In genomic region chr2:121900391-121900790, GRCh38 we compare ENCODE assay signal across 39 cellular contexts.
"Had no signal": no experiment of that assay in that cellular context is flagged by ENCODE, and none has a peak within 500 bp of the region (broad histone marks: within the 10 kb centered on the region; RNA-seq: fewer than 3 reads in every experiment).

No MANE protein-coding gene starts in this region.

- H3K4me3 ChIP-seq: adrenal gland, ascending aorta, body of pancreas, breast epithelium, cardiac muscle cell had no signal

- H3K36me3 ChIP-seq: adrenal gland, ascending aorta, brain microvascular endothelial cell, breast epithelium, cardiac muscle cell had no signal

- H3K4me1 ChIP-seq: adrenal gland, ascending aorta, body of pancreas, breast epithelium had no signal

- H3K27me3 Mint-ChIP-seq: activated naive CD4-positive, alpha-beta T cell treated with anti-CD3 and anti-CD28 coated beads, Interleukin-2, amount 10 ng/mL, durations not matched to agents 7 days and 5 days; activated naive CD8-positive, alpha-beta T cell; activated naive CD8-positive, alpha-beta T cell treated with anti-CD3 and anti-CD28 coated beads for 36 hours; activated naive CD8-positive, alpha-beta T cell treated with anti-CD3 and anti-CD28 coated beads, Interleukin-2, amount 50 U/mL, for 24 hours; activated T-cell treated with anti-CD3 and anti-CD28 coated beads, Interleukin-2, amount 50 U/mL, for 24 hours; activated T-helper 17 cell treated with anti-CD3 and anti-CD28 coated beads, Interleukin-2, amount 50 U/mL, for 72 hours had no signal

- H3K4me3 Mint-ChIP-seq: activated naive CD4-positive, alpha-beta T cell treated with anti-CD3 and anti-CD28 coated beads for 36 hours; activated naive CD4-positive, alpha-beta T cell treated with anti-CD3 and anti-CD28 coated beads, Interleukin-2, amount 10 ng/mL, durations not matched to agents 7 days and 5 days; activated naive CD4-positive, alpha-beta T cell treated with anti-CD3 and anti-CD28 coated beads, Interleukin-2, amount 50 U/mL, for 24 hours; activated naive CD8-positive, alpha-beta T cell; activated naive CD8-positive, alpha-beta T cell treated with anti-CD3 and anti-CD28 coated beads for 36 hours; activated naive CD8-positive, alpha-beta T cell treated with anti-CD3 and anti-CD28 coated beads, Interleukin-2, amount 10 ng/mL, durations not matched to agents 7 days and 5 days; activated naive CD8-positive, alpha-beta T cell treated with anti-CD3 and anti-CD28 coated beads, Interleukin-2, amount 50 U/mL, for 24 hours; activated T-cell treated with anti-CD3 and anti-CD28 coated beads, Interleukin-2, amount 50 U/mL, for 24 hours; activated T-cell treated with anti-CD3 and anti-CD28 coated beads, Interleukin-2, amount 50 U/mL, for 4 hours; activated T-cell treated with anti-CD3 and anti-CD28 coated beads, Interleukin-2, amount 50 U/mL, for 72 hours; activated T-helper 1 cell treated with anti-CD3 and anti-CD28 coated beads, Interleukin-12 subunit alpha, Interleukin-12 subunit beta, Interleukin-2, Interleukin-4 antibody, amounts not matched to agents 30 ng/mL and 10 ng/mL and 1 ng/mL, durations not matched to agents 14 hours and 24 hours and 36 hours; activated T-helper 17 cell treated with anti-CD3 and anti-CD28 coated beads, Interleukin-2, amount 50 U/mL, for 72 hours; brain; central memory CD8-positive, alpha-beta T cell had no signal

- H3K27me3 ChIP-seq: adrenal gland, ascending aorta, brain microvascular endothelial cell, cardiac muscle cell had no signal

- H3K4me1 Mint-ChIP-seq: activated naive CD4-positive, alpha-beta T cell treated with anti-CD3 and anti-CD28 coated beads, Interleukin-2, amount 10 ng/mL, durations not matched to agents 7 days and 5 days; activated naive CD4-positive, alpha-beta T cell treated with anti-CD3 and anti-CD28 coated beads, Interleukin-2, amount 50 U/mL, for 24 hours; activated naive CD8-positive, alpha-beta T cell treated with anti-CD3 and anti-CD28 coated beads for 36 hours; activated naive CD8-positive, alpha-beta T cell treated with anti-CD3 and anti-CD28 coated beads, Interleukin-2, amount 50 U/mL, for 24 hours; activated T-helper 17 cell treated with anti-CD3 and anti-CD28 coated beads, Interleukin-2, amount 50 U/mL, for 72 hours; central memory CD8-positive, alpha-beta T cell had no signal

- H3K27ac Mint-ChIP-seq: activated naive CD4-positive, alpha-beta T cell treated with anti-CD3 and anti-CD28 coated beads for 36 hours; activated naive CD4-positive, alpha-beta T cell treated with anti-CD3 and anti-CD28 coated beads, Interleukin-2, amount 10 ng/mL, durations not matched to agents 7 days and 5 days; activated naive CD4-positive, alpha-beta T cell treated with anti-CD3 and anti-CD28 coated beads, Interleukin-2, amount 50 U/mL, for 24 hours; activated naive CD4-positive, alpha-beta T cell treated with anti-CD3 and anti-CD28 coated beads, Interleukin-2, amount 50 U/mL, for 72 hours; activated naive CD8-positive, alpha-beta T cell; activated naive CD8-positive, alpha-beta T cell treated with anti-CD3 and anti-CD28 coated beads for 36 hours; activated naive CD8-positive, alpha-beta T cell treated with anti-CD3 and anti-CD28 coated beads, Interleukin-2, amount 10 ng/mL, durations not matched to agents 7 days and 5 days; activated naive CD8-positive, alpha-beta T cell treated with anti-CD3 and anti-CD28 coated beads, Interleukin-2, amount 50 U/mL, for 24 hours; activated T-cell treated with anti-CD3 and anti-CD28 coated beads, Interleukin-2, amount 50 U/mL, for 24 hours; activated T-cell treated with anti-CD3 and anti-CD28 coated beads, Interleukin-2, amount 50 U/mL, for 72 hours; activated T-helper 1 cell treated with anti-CD3 and anti-CD28 coated beads, Interleukin-12 subunit alpha, Interleukin-12 subunit beta, Interleukin-2, Interleukin-4 antibody, amounts not matched to agents 30 ng/mL and 10 ng/mL and 1 ng/mL, durations not matched to agents 14 hours and 24 hours and 36 hours; activated T-helper 17 cell treated with anti-CD3 and anti-CD28 coated beads, Interleukin-2, amount 50 U/mL, for 72 hours; activated T-helper 2 cell treated with anti-CD3 and anti-CD28 coated beads, Interferon-gamma antibody, Interleukin-2, Interleukin-4, amounts not matched to agents 10 μg/mL and 5 μg/mL and 100 μg/mL, durations not matched to agents 14 hours and 24 hours and 36 hours; brain had no signal

- FAIRE-seq: astrocyte, bronchial epithelial cell had no signal

- H3K36me3 Mint-ChIP-seq: activated naive CD4-positive, alpha-beta T cell treated with anti-CD3 and anti-CD28 coated beads, Interleukin-2, amount 10 ng/mL, durations not matched to agents 7 days and 5 days; activated naive CD4-positive, alpha-beta T cell treated with anti-CD3 and anti-CD28 coated beads, Interleukin-2, amount 50 U/mL, for 24 hours; activated naive CD4-positive, alpha-beta T cell treated with anti-CD3 and anti-CD28 coated beads, Interleukin-2, amount 50 U/mL, for 72 hours; activated naive CD8-positive, alpha-beta T cell; activated naive CD8-positive, alpha-beta T cell treated with anti-CD3 and anti-CD28 coated beads for 36 hours; activated naive CD8-positive, alpha-beta T cell treated with anti-CD3 and anti-CD28 coated beads, Interleukin-2, amount 10 ng/mL, durations not matched to agents 7 days and 5 days; brain had no signal

- H3K27ac ChIP-seq: adrenal gland, ascending aorta, body of pancreas, brain microvascular endothelial cell, breast epithelium, cardiac muscle cell had no signal

- ATAC-seq: activated naive CD4-positive, alpha-beta T cell treated with anti-CD3 and anti-CD28 coated beads, Interleukin-2, amount 50 U/mL, for 72 hours; activated naive CD8-positive, alpha-beta T cell treated with anti-CD3 and anti-CD28 coated beads, Interleukin-2, amount 50 U/mL, for 24 hours; activated T-cell treated with anti-CD3 and anti-CD28 coated beads, Interleukin-2, amount 50 U/mL, for 4 hours; activated T-cell treated with anti-CD3 and anti-CD28 coated beads, Interleukin-2, amount 50 U/mL, for 72 hours; activated T-helper 17 cell treated with anti-CD3 and anti-CD28 coated beads, Interleukin-2, amount 50 U/mL, for 72 hours; body of pancreas had no signal

- H3K9me3 Mint-ChIP-seq: activated naive CD4-positive, alpha-beta T cell treated with anti-CD3 and anti-CD28 coated beads for 36 hours; activated naive CD4-positive, alpha-beta T cell treated with anti-CD3 and anti-CD28 coated beads, Interleukin-2, amount 10 ng/mL, durations not matched to agents 7 days and 5 days; activated naive CD4-positive, alpha-beta T cell treated with anti-CD3 and anti-CD28 coated beads, Interleukin-2, amount 50 U/mL, for 24 hours; activated naive CD4-positive, alpha-beta T cell treated with anti-CD3 and anti-CD28 coated beads, Interleukin-2, amount 50 U/mL, for 72 hours; activated naive CD8-positive, alpha-beta T cell treated with anti-CD3 and anti-CD28 coated beads for 36 hours; activated naive CD8-positive, alpha-beta T cell treated with anti-CD3 and anti-CD28 coated beads, Interleukin-2, amount 10 ng/mL, durations not matched to agents 7 days and 5 days; activated naive CD8-positive, alpha-beta T cell treated with anti-CD3 and anti-CD28 coated beads, Interleukin-2, amount 50 U/mL, for 24 hours; activated T-cell treated with anti-CD3 and anti-CD28 coated beads, Interleukin-2, amount 50 U/mL, for 24 hours; activated T-cell treated with anti-CD3 and anti-CD28 coated beads, Interleukin-2, amount 50 U/mL, for 4 hours; activated T-cell treated with anti-CD3 and anti-CD28 coated beads, Interleukin-2, amount 50 U/mL, for 72 hours; activated T-helper 1 cell treated with anti-CD3 and anti-CD28 coated beads, Interleukin-12 subunit alpha, Interleukin-12 subunit beta, Interleukin-2, Interleukin-4 antibody, amounts not matched to agents 30 ng/mL and 10 ng/mL and 1 ng/mL, durations not matched to agents 14 hours and 24 hours and 36 hours; activated T-helper 17 cell treated with anti-CD3 and anti-CD28 coated beads, Interleukin-2, amount 50 U/mL, for 72 hours; activated T-helper 2 cell treated with anti-CD3 and anti-CD28 coated beads, Interferon-gamma antibody, Interleukin-2, Interleukin-4, amounts not matched to agents 10 μg/mL and 5 μg/mL and 100 μg/mL, durations not matched to agents 14 hours and 24 hours and 36 hours; central memory CD8-positive, alpha-beta T cell had no signal

- H3K9me3 ChIP-seq: adrenal gland, ascending aorta, body of pancreas, breast epithelium had no signal

- DNase-seq: activated effector memory CD4-positive, alpha-beta T cell treated with anti-CD3 and anti-CD28 coated beads, Interleukin-2, amount 50 U/mL, for 16 hours; activated effector memory CD4-positive, alpha-beta T cell treated with Interleukin-2 at 50 U/mL for 16 hours; activated gamma-delta T cell; activated gamma-delta T cell treated with Interleukin-2 at 50 U/mL for 16 hours; activated naive CD4-positive, alpha-beta T cell; activated naive CD4-positive, alpha-beta T cell treated with anti-CD3 and anti-CD28 coated beads for 36 hours; activated naive CD4-positive, alpha-beta T cell treated with anti-CD3 and anti-CD28 coated beads, Interleukin-2, amount 10 ng/mL, durations not matched to agents 7 days and 5 days; activated naive CD4-positive, alpha-beta T cell treated with Interleukin-2 at 50 U/mL for 16 hours; activated naive CD8-positive, alpha-beta T cell treated with anti-CD3 and anti-CD28 coated beads for 36 hours; activated naive CD8-positive, alpha-beta T cell treated with anti-CD3 and anti-CD28 coated beads, Interleukin-2, amount 10 ng/mL, durations not matched to agents 7 days and 5 days; activated naive CD8-positive, alpha-beta T cell treated with anti-CD3 and anti-CD28 coated beads, Interleukin-2, amount 50 U/mL, for 24 hours; activated T-cell treated with anti-CD3 and anti-CD28 coated beads, Interleukin-2, amount 50 U/mL, for 1 hour; activated T-cell treated with anti-CD3 and anti-CD28 coated beads, Interleukin-2, amount 50 U/mL, for 24 hours; activated T-cell treated with anti-CD3 and anti-CD28 coated beads, Interleukin-2, amount 50 U/mL, for 4 hours; activated T-cell treated with anti-CD3 and anti-CD28 coated beads, Interleukin-2, amount 50 U/mL, for 48 hours; activated T-cell treated with anti-CD3 and anti-CD28 coated beads, Interleukin-2, amount 50 U/mL, for 72 hours; adrenal gland; amniotic stem cell; amygdala; anterior cingulate cortex; aorta; body of pancreas; brain microvascular endothelial cell; caudate nucleus; central memory CD4-positive, alpha-beta T cell; cerebellar nuclear complex had no signal
